8 cellular contexts compared by ENCODE assay signal in the genomic region with DNA sequence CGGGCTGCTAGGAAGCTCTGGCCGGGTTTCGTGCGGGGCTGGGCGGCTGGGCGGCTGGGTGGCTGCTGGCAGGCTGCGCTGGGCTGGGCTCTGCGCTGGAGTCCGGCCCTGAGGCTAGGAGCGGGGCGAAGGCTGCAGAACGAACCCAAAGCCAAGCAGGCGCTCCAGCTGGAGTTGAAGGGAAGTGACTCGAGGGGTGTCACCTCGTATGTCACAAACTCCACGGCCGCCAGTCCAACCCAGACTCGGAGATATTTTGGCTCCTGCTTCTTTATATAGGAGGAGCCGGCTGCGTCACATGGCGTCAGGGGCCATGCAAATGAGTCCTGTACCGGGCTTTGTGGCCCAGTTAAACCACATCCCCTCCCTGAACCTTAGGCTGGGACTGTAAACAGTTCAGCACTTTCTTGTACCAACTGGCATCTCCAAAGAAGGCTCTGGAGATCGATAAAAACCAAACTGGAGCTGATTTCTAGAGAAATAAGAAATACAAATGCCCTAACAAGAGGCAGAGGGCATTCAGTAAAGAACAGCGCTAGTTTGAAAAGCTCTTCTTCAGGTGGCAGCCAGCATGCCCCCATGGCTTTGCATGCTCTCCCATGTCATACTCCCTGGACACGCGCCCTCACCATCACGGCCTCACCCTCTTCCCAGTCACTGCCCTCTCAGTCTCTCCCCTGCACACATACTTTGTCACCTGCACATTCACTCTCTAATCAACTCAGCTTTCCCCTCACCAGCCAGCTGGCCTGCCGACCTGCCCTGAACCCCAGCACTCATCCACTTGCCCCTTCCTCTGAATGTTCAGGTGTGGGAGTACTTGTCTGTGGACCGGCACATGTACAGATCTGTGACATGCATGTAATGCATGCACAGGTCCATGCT. TPM values are rescaled to one million over a fixed set of nuclear protein-coding genes. Genes with fewer than 3 reads are reported as not detected.
DNase-seq lines count a peak whose midpoint lies in the region; ATAC-seq and TF ChIP-seq lines count a peak whose summit lies in the region.

No MANE protein-coding gene starts in this region.

- TF ChIP-seq CTCF in BJ (IDR thresholded peaks at IDR 0.05; ENCODE audit: insufficient read depth, low read depth, low read length): no peak
- no peak for TF ChIP-seq CTCF in fibroblast of pulmonary artery (IDR thresholded peaks at IDR 0.05; ENCODE audit: low read length, missing control alignments)
- TF ChIP-seq CTCF in nephron progenitor cell (IDR thresholded peaks at IDR 0.05): no peak

- peak; percentile 79 for ATAC-seq in GM19035 (IDR thresholded peaks at IDR 0.05; ENCODE audit: unreplicated experiment)
- peak; percentile 82 for ATAC-seq in HG03196 (IDR thresholded peaks at IDR 0.05; ENCODE audit: unreplicated experiment)
- ATAC-seq in stimulated activated naive CD8-positive, alpha-beta T cell treated with anti-CD3 and anti-CD28 coated beads, Interleukin-15, amount 100 ng/mL, for 72 hours: peak; percentile 90

- H3K36me3 ChIP-seq in BJ (ENCODE audit: control insufficient read depth, insufficient read depth, low read length): peaks cover 3% of the 10 kb centered on the region

- H3K27ac Mint-ChIP-seq in nephron progenitor cell: no peak overlapping the region
- H3K27ac Mint-ChIP-seq in stimulated activated naive CD8-positive, alpha-beta T cell treated with anti-CD3 and anti-CD28 coated beads, Interleukin-15, amount 100 ng/mL, for 72 hours: peak overlapping the region; percentile 96

- H3K4me1 Mint-ChIP-seq in nephron progenitor cell: peaks cover 58% of the 10 kb centered on the region
- H3K4me1 Mint-ChIP-seq in stimulated activated naive CD8-positive, alpha-beta T cell treated with anti-CD3 and anti-CD28 coated beads, Interleukin-15, amount 100 ng/mL, for 72 hours: peaks cover 71% of the 10 kb centered on the region

- peak overlapping the region; percentile 94 for H3K4me3 Mint-ChIP-seq in nephron progenitor cell
- peak overlapping the region; percentile 95 for H3K4me3 Mint-ChIP-seq in stimulated activated naive CD8-positive, alpha-beta T cell treated with anti-CD3 and anti-CD28 coated beads, Interleukin-15, amount 100 ng/mL, for 72 hours

- DNase-seq in BJ (ENCODE audit: low read depth) (peak; percentile 45), RPMI7951 (ENCODE audit: low read depth) (peak; percentile 80), fibroblast of pulmonary artery (ENCODE audit: low read depth) (peak; percentile 93), nephron progenitor cell (peak; percentile 42)
- peak; percentile 79 for DNase-seq in activated T-helper 9 cell treated with anti-CD3 and anti-CD28 coated beads, Interleukin-2, amount 50 U/mL, for 16 hours (ENCODE audit: low read depth)
- DNase-seq in stimulated activated naive CD8-positive, alpha-beta T cell treated with anti-CD3 and anti-CD28 coated beads, Interleukin-15, amount 100 ng/mL, for 72 hours: peak; percentile 80 to 90

- H3K27me3 ChIP-seq in BJ (ENCODE audit: control insufficient read depth, insufficient read depth, low read length): no peaks in the 10 kb centered on the region; the same call in 1 of the 2 replicates

- no peaks in the 10 kb centered on the region for H3K27me3 Mint-ChIP-seq in nephron progenitor cell (ENCODE audit: low read depth, poor library complexity)
- no peaks in the 10 kb centered on the region for H3K27me3 Mint-ChIP-seq in stimulated activated naive CD8-positive, alpha-beta T cell treated with anti-CD3 and anti-CD28 coated beads, Interleukin-15, amount 100 ng/mL, for 72 hours

- peaks cover 23% of the 10 kb centered on the region for H3K36me3 Mint-ChIP-seq in nephron progenitor cell (ENCODE audit: low read depth)

- POLR2A ChIA-PET in BJ (lab: Charles Lee): interaction anchor here (0.6 kb wide), 1 partner anchor 243 kb away, joined by 7 read pairs; no protein-coding TSS in a partner anchor

- CTCF ChIA-PET in BJ (lab: Yijun Ruan, JAX): interaction anchor here (0.6 to 5.5 kb wide), 20 partner anchors 10 to 823 kb away, joined by 3 to 33 read pairs (median 4); partner anchors contain the start of genes NCBP2L and TSC22D3

- H3K9me3 Mint-ChIP-seq in nephron progenitor cell: peaks cover 46% of the 10 kb centered on the region
- no peaks in the 10 kb centered on the region for H3K9me3 Mint-ChIP-seq in stimulated activated naive CD8-positive, alpha-beta T cell treated with anti-CD3 and anti-CD28 coated beads, Interleukin-15, amount 100 ng/mL, for 72 hours

- peak overlapping the region; percentile 67 for H3K4me3 ChIP-seq in BJ (ENCODE audit: low read depth, low read length)
- peak overlapping the region; percentile 88 for H3K4me3 ChIP-seq in fibroblast of pulmonary artery (replicated peaks; ENCODE audit: low read depth, low read length)

RNA-seq across cellular contexts. Expression of gene TSC22D3, which starts 58.5 kb away (rescaled TPM):
- polyA plus RNA-seq in BJ (2011; rRNA removed): 34.7 and 39.9 TPM in 2 replicates
- 14.6 and 16.6 TPM in 2 replicates for polyA minus RNA-seq in BJ (2011; rRNA and poly(A)+ RNA removed)
- total RNA-seq in RPMI7951 (2014; rRNA removed; shearing (Covaris generic)): 22.1 and 24.8 TPM in 2 replicates

Comparison
In these comparisons a context has a peak if more than half of its experiments do, and no peak if none do; other contexts are left out.
1. Peak in every context shown above with its lines: DNase-seq, ATAC-seq and H3K4me3 ChIP-seq.
2. DNase-seq: peak in every context shown above with its lines; median percentile 93 in fibroblast of pulmonary artery; 85 in stimulated activated naive CD8-positive, alpha-beta T cell treated with anti-CD3 and anti-CD28 coated beads, Interleukin-15, amount 100 ng/mL, for 72 hours; 80 in RPMI7951; 79 in activated T-helper 9 cell treated with anti-CD3 and anti-CD28 coated beads, Interleukin-2, amount 50 U/mL, for 16 hours; 45 in BJ; 42 in nephron progenitor cell.